ENCODE assay signal across 15 cellular contexts in the genomic region with DNA sequence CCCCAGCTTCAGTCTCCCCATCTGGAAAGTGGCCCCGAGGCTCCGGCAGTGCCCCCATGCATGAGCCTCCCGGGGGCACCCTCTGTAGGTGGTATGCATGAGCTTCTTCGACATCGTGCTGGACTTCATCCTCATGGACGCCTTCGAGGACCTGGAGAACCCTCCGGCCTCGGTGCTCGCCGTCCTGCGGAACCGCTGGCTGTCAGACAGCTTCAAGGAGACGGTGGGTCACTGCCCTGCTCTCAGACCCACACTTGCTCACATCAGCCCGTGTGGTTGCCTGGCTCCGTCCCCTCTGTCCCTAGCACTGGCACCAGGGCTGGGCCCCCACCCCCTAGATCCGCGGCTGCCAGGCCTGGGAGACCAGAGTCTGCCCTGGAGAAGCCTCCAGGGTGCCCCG. TPM values are rescaled to one million over a fixed set of nuclear protein-coding genes. Genes with fewer than 3 reads are reported as not detected.
A peak's percentile ranks its signal among the peaks of the same experiment; 100 is the strongest.
DNase-seq lines count a peak whose midpoint lies in the region; TF ChIP-seq lines count a peak whose summit lies in the region.
"Had no signal": no experiment of that assay in that cellular context is flagged by ENCODE, and none has a peak within 500 bp of the region (broad histone marks: within the 10 kb centered on the region; RNA-seq: fewer than 3 reads in every experiment).

No MANE protein-coding gene starts in this region.

- peaks cover 22% of the 10 kb centered on the region for H3K36me3 ChIP-seq in osteoblast (ENCODE audit: insufficient read depth, low read length)

- no peak overlapping the region for H3K27ac ChIP-seq in osteoblast (ENCODE audit: low read depth, low read length)
- H3K27ac ChIP-seq: parathyroid adenoma had no signal

- DNase-seq in activated naive CD4-positive, alpha-beta T cell treated with anti-CD3 and anti-CD28 coated beads for 36 hours: no peak
- no peak for DNase-seq in activated naive CD4-positive, alpha-beta T cell (lab: John Stamatoyannopoulos, UW)
- DNase-seq in activated T-helper 2 cell treated with anti-CD3 and anti-CD28 coated beads, Interferon-gamma antibody, Interleukin-2, Interleukin-4, amounts not matched to agents 10 μg/mL and 5 μg/mL and 100 μg/mL, durations not matched to agents 14 hours and 24 hours and 36 hours (ENCODE audit: low spot score): no peak
- DNase-seq in osteoblast (ENCODE audit: insufficient read length, low spot score, missing footprints): peak; percentile 14
- DNase-seq in DMS79 (lab: John Stamatoyannopoulos, UW): no peak
- DNase-seq in NCI-H524 (lab: John Stamatoyannopoulos, UW): no peak
- DNase-seq: ACHN; activated CD8-positive, alpha-beta memory T cell treated with anti-CD3 and anti-CD28 coated beads, Interleukin-2, amount 50 U/mL, for 4 hours; anterior cingulate cortex; head of caudate nucleus; NCI-H1694 treated with DMSO at 0.1 percent for 48 hours; NCI-H510A; substantia nigra had no signal

- peaks cover 26% of the 10 kb centered on the region for H3K4me1 Mint-ChIP-seq in activated naive CD4-positive, alpha-beta T cell treated with anti-CD3 and anti-CD28 coated beads for 36 hours (ENCODE audit: low read depth)
- H3K4me1 Mint-ChIP-seq in activated T-helper 2 cell treated with anti-CD3 and anti-CD28 coated beads, Interferon-gamma antibody, Interleukin-2, Interleukin-4, amounts not matched to agents 10 μg/mL and 5 μg/mL and 100 μg/mL, durations not matched to agents 14 hours and 24 hours and 36 hours (ENCODE audit: low read depth): peaks cover 18% of the 10 kb centered on the region

- H3K4me3 ChIP-seq in osteoblast (ENCODE audit: insufficient read depth, low read length): no peak overlapping the region
- H3K4me3 ChIP-seq: smooth muscle cell had no signal

- no peak overlapping the region for H3K4me2 ChIP-seq in osteoblast (ENCODE audit: insufficient read depth, low read length)
- H3K4me2 ChIP-seq: smooth muscle cell had no signal

- peak overlapping the region; percentile 80 for H3K27ac Mint-ChIP-seq in activated naive CD4-positive, alpha-beta T cell treated with anti-CD3 and anti-CD28 coated beads for 36 hours
- peak overlapping the region; percentile 64 for H3K27ac Mint-ChIP-seq in activated T-helper 2 cell treated with anti-CD3 and anti-CD28 coated beads, Interferon-gamma antibody, Interleukin-2, Interleukin-4, amounts not matched to agents 10 μg/mL and 5 μg/mL and 100 μg/mL, durations not matched to agents 14 hours and 24 hours and 36 hours

- no peak overlapping the region for H3K4me3 Mint-ChIP-seq in activated naive CD4-positive, alpha-beta T cell treated with anti-CD3 and anti-CD28 coated beads for 36 hours
- no peak overlapping the region for H3K4me3 Mint-ChIP-seq in activated T-helper 2 cell treated with anti-CD3 and anti-CD28 coated beads, Interferon-gamma antibody, Interleukin-2, Interleukin-4, amounts not matched to agents 10 μg/mL and 5 μg/mL and 100 μg/mL, durations not matched to agents 14 hours and 24 hours and 36 hours (ENCODE audit: low read depth)

- intact Hi-C loops in activated naive CD4-positive, alpha-beta T cell treated with anti-CD3 and anti-CD28 coated beads for 36 hours (cut with micrococcal nuclease): no loop called here
- intact Hi-C loops in activated T-helper 2 cell treated with anti-CD3 and anti-CD28 coated beads, Interferon-gamma antibody, Interleukin-2, Interleukin-4, amounts not matched to agents 10 μg/mL and 5 μg/mL and 100 μg/mL, durations not matched to agents 14 hours and 24 hours and 36 hours (cut with micrococcal nuclease): no loop called here

- no peaks in the 10 kb centered on the region for H3K27me3 ChIP-seq in osteoblast (ENCODE audit: insufficient read depth, low read length)

- H3K79me2 ChIP-seq in osteoblast (ENCODE audit: insufficient read depth, low read length): no peaks in the 10 kb centered on the region
- H3K79me2 ChIP-seq: parathyroid adenoma had no signal

- TF ChIP-seq CTCF in osteoblast (IDR thresholded peaks at IDR 0.05; ENCODE audit: extremely low read depth, low read depth, low read length): no peak

- no peaks in the 10 kb centered on the region for H3K9me3 Mint-ChIP-seq in activated naive CD4-positive, alpha-beta T cell treated with anti-CD3 and anti-CD28 coated beads for 36 hours
- no peaks in the 10 kb centered on the region for H3K9me3 Mint-ChIP-seq in activated T-helper 2 cell treated with anti-CD3 and anti-CD28 coated beads, Interferon-gamma antibody, Interleukin-2, Interleukin-4, amounts not matched to agents 10 μg/mL and 5 μg/mL and 100 μg/mL, durations not matched to agents 14 hours and 24 hours and 36 hours

- peaks cover 5% of the 10 kb centered on the region for H3K36me3 Mint-ChIP-seq in activated naive CD4-positive, alpha-beta T cell treated with anti-CD3 and anti-CD28 coated beads for 36 hours (ENCODE audit: low read depth)
- H3K36me3 Mint-ChIP-seq in activated T-helper 2 cell treated with anti-CD3 and anti-CD28 coated beads, Interferon-gamma antibody, Interleukin-2, Interleukin-4, amounts not matched to agents 10 μg/mL and 5 μg/mL and 100 μg/mL, durations not matched to agents 14 hours and 24 hours and 36 hours (ENCODE audit: low read depth): peaks cover 19% of the 10 kb centered on the region

- no peak overlapping the region for H2AFZ ChIP-seq in osteoblast (ENCODE audit: low read length)
- H2AFZ ChIP-seq: parathyroid adenoma had no signal

- no peaks in the 10 kb centered on the region for H3K9me3 ChIP-seq in osteoblast (ENCODE audit: low read depth, low read length)

- no peaks in the 10 kb centered on the region for H3K27me3 Mint-ChIP-seq in activated naive CD4-positive, alpha-beta T cell treated with anti-CD3 and anti-CD28 coated beads for 36 hours (ENCODE audit: low read depth)
- H3K27me3 Mint-ChIP-seq in activated T-helper 2 cell treated with anti-CD3 and anti-CD28 coated beads, Interferon-gamma antibody, Interleukin-2, Interleukin-4, amounts not matched to agents 10 μg/mL and 5 μg/mL and 100 μg/mL, durations not matched to agents 14 hours and 24 hours and 36 hours (ENCODE audit: low read depth): no peaks in the 10 kb centered on the region

- H3K4me1 ChIP-seq in osteoblast (ENCODE audit: insufficient read depth, low read length): no peaks in the 10 kb centered on the region
- H3K4me1 ChIP-seq: parathyroid adenoma had no signal

- CTCF ChIA-PET in activated naive CD4-positive, alpha-beta T cell treated with anti-CD3 and anti-CD28 coated beads for 36 hours (lab: Charles Lee): interaction anchor here (0.6 kb wide), 1 partner anchor 310 kb away, joined by 4 read pairs; no protein-coding TSS in a partner anchor

- H4K20me1 ChIP-seq in osteoblast (ENCODE audit: insufficient read depth, low read length): no peaks in the 10 kb centered on the region

RNA-seq across cellular contexts. Expression of gene DOLPP1, which starts 12.8 kb away (rescaled TPM):
- total RNA-seq in activated naive CD4-positive, alpha-beta T cell treated with anti-CD3 and anti-CD28 coated beads for 36 hours: 10 to 100 TPM; 15.5 to 19.9 TPM
- 20.2 and 22.9 TPM in 2 replicates for total RNA-seq in activated T-helper 2 cell treated with anti-CD3 and anti-CD28 coated beads, Interferon-gamma antibody, Interleukin-2, Interleukin-4, amounts not matched to agents 10 μg/mL and 5 μg/mL and 100 μg/mL, durations not matched to agents 14 hours and 24 hours and 36 hours
- 10.3 and 10.5 TPM in 2 replicates for total RNA-seq in osteoblast

RNA-seq across cellular contexts. Expression of gene MIGA2, which starts 31.7 kb away (rescaled TPM):
- total RNA-seq in activated naive CD4-positive, alpha-beta T cell treated with anti-CD3 and anti-CD28 coated beads for 36 hours: 10 to 100 TPM; 36.3 to 42.7 TPM
- 41.5 and 41.7 TPM in 2 replicates for total RNA-seq in activated T-helper 2 cell treated with anti-CD3 and anti-CD28 coated beads, Interferon-gamma antibody, Interleukin-2, Interleukin-4, amounts not matched to agents 10 μg/mL and 5 μg/mL and 100 μg/mL, durations not matched to agents 14 hours and 24 hours and 36 hours
- 21.2 and 22.4 TPM in 2 replicates for total RNA-seq in osteoblast

RNA-seq across cellular contexts. Expression of gene SH3GLB2, which starts 40.0 kb away (rescaled TPM):
- total RNA-seq in activated naive CD4-positive, alpha-beta T cell treated with anti-CD3 and anti-CD28 coated beads for 36 hours: 10 to 100 TPM; 38.0 to 38.2 TPM
- total RNA-seq in activated T-helper 2 cell treated with anti-CD3 and anti-CD28 coated beads, Interferon-gamma antibody, Interleukin-2, Interleukin-4, amounts not matched to agents 10 μg/mL and 5 μg/mL and 100 μg/mL, durations not matched to agents 14 hours and 24 hours and 36 hours: 71.5 and 73.4 TPM in 2 replicates
- 37.3 and 38.6 TPM in 2 replicates for total RNA-seq in osteoblast

RNA-seq across cellular contexts. Expression of gene CRAT, which starts 42.5 kb away (rescaled TPM):
- 10 to 100 TPM; 15.0 to 15.8 TPM for total RNA-seq in activated naive CD4-positive, alpha-beta T cell treated with anti-CD3 and anti-CD28 coated beads for 36 hours
- 13.6 and 14.3 TPM in 2 replicates for total RNA-seq in activated T-helper 2 cell treated with anti-CD3 and anti-CD28 coated beads, Interferon-gamma antibody, Interleukin-2, Interleukin-4, amounts not matched to agents 10 μg/mL and 5 μg/mL and 100 μg/mL, durations not matched to agents 14 hours and 24 hours and 36 hours
- total RNA-seq in osteoblast: 64.8 and 79.6 TPM in 2 replicates

RNA-seq across cellular contexts. Expression of gene PTPA, which starts 43.1 kb away (rescaled TPM):
- 10 to 100 TPM; 83.0 to 94.5 TPM for total RNA-seq in activated naive CD4-positive, alpha-beta T cell treated with anti-CD3 and anti-CD28 coated beads for 36 hours
- 106 and 112 TPM in 2 replicates for total RNA-seq in activated T-helper 2 cell treated with anti-CD3 and anti-CD28 coated beads, Interferon-gamma antibody, Interleukin-2, Interleukin-4, amounts not matched to agents 10 μg/mL and 5 μg/mL and 100 μg/mL, durations not matched to agents 14 hours and 24 hours and 36 hours
- total RNA-seq in osteoblast: 64.8 and 73.5 TPM in 2 replicates
